In the genomic region with DNA sequence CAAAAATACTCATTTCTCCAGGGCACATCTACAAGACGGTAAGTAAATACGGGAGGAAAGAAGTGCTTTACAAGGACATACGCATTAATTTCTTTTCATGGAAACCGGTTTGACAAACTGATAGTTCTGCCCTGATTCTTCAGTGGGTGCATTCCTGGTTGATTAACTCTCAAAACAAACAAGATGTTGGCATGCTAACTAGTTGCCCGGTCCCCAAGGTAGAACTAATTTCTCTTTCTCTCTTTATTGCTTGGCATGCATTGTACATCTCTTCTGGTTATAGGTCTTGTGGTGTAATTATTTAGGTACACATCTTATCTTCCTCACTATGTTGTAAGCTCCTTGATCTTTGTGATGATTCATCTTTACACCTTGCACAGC, we compare ENCODE assay signal across 22 cellular contexts. TPM values are rescaled to one million over a fixed set of nuclear protein-coding genes. Genes with fewer than 3 reads are reported as not detected.
DNase-seq lines count a peak whose midpoint lies in the region; ATAC-seq, FAIRE-seq and TF ChIP-seq lines count a peak whose summit lies in the region.
"Had no signal": no experiment of that assay in that cellular context is flagged by ENCODE, and none has a peak within 500 bp of the region (broad histone marks: within the 10 kb centered on the region; RNA-seq: fewer than 3 reads in every experiment).

No MANE protein-coding gene starts in this region.

- H3K9me3 ChIP-seq in body of pancreas (no peaks in the 10 kb centered on the region), neural progenitor cell (ENCODE audit: low read depth) (no peaks in the 10 kb centered on the region)
- H3K9me3 ChIP-seq: breast epithelium, gastrocnemius medialis, ovary had no signal

- H3K36me3 ChIP-seq in body of pancreas (replicated peaks in 1 of 2; ENCODE audit: insufficient read depth in 1 of 2, low read depth in 2 of 2) = no peaks in the 10 kb centered on the region
- no peaks in the 10 kb centered on the region for H3K36me3 ChIP-seq in neural progenitor cell
- H3K36me3 ChIP-seq: breast epithelium, gastrocnemius medialis, ovary had no signal

- H3F3A ChIP-seq in neural progenitor cell (ENCODE audit: low read depth) = no peaks in the 10 kb centered on the region

- no peaks in the 10 kb centered on the region for H4K20me1 ChIP-seq in neural progenitor cell (ENCODE audit: low read depth)

- peak overlapping the region; percentile 50 for H2AFZ ChIP-seq in neural progenitor cell (replicated peaks)

- no peaks in the 10 kb centered on the region for H3K36me3 Mint-ChIP-seq in neural progenitor cell

- TF ChIP-seq POLR2A in body of pancreas (IDR thresholded peaks at IDR 0.05) = no peak

- peaks cover 3% of the 10 kb centered on the region for H3K27me3 Mint-ChIP-seq in neural progenitor cell (ENCODE audit: insufficient read depth, low read depth)

- peak; percentile 75 for DNase-seq in DMS53 treated with DMSO at 0.1 percent for 48 hours (lab: John Stamatoyannopoulos, UW; ENCODE audit: unreplicated experiment)
- peak; percentile 75 for DNase-seq in NCI-H1436 treated with DMSO at 0.1 percent for 48 hours (lab: John Stamatoyannopoulos, UW)
- DNase-seq in body of pancreas = peak in 1 of 4 donors; percentile 11
- DNase-seq in neural progenitor cell (ENCODE audit: low spot score) = no peak
- DNase-seq in D721Med (ENCODE audit: insufficient read length, low spot score) = no peak
- DNase-seq in H4 (ENCODE audit: low spot score) = no peak
- DNase-seq: activated CD4-positive, alpha-beta T cell treated with anti-CD3 and anti-CD28 coated beads for 1 hour; activated naive CD8-positive, alpha-beta T cell treated with anti-CD3 and anti-CD28 coated beads, Interleukin-2, amount 50 U/mL, for 24 hours; gastrocnemius medialis; GDM1; NCI-H1694; NCI-H524 treated with DMSO at 0.1 percent for 48 hours; ovary; stimulated activated CD4-positive, alpha-beta T cell treated with anti-CD3 and anti-CD28 coated beads, Interleukin-4, amount 100 ng/mL, for 1 hour had no signal

- intact Hi-C loops in body of pancreas (cut with DNase I) = no loop called here

- no peaks in the 10 kb centered on the region for H3K79me2 ChIP-seq in neural progenitor cell (ENCODE audit: low read depth)

- no peak for TF ChIP-seq CTCF in body of pancreas (IDR thresholded peaks at IDR 0.05)
- TF ChIP-seq CTCF in neural progenitor cell (IDR thresholded peaks at IDR 0.05) = no peak
- TF ChIP-seq CTCF in D721Med (IDR thresholded peaks at IDR 0.05; ENCODE audit: insufficient read depth, missing control alignments) = no peak

- H3K4me2 ChIP-seq in neural progenitor cell = no peak overlapping the region

- H3K4me1 ChIP-seq in body of pancreas = peaks cover 31% of the 10 kb centered on the region
- H3K4me1 ChIP-seq in neural progenitor cell = no peaks in the 10 kb centered on the region
- H3K4me1 ChIP-seq: breast epithelium, gastrocnemius medialis had no signal

- H3K27me3 ChIP-seq in body of pancreas (no peaks in the 10 kb centered on the region), neural progenitor cell (no peaks in the 10 kb centered on the region)
- H3K27me3 ChIP-seq: breast epithelium, gastrocnemius medialis, ovary had no signal

- H3K27ac ChIP-seq in body of pancreas = peak overlapping the region in 2 of 4 donors; percentile 57 to 67
- H3K27ac ChIP-seq in neural progenitor cell = no peak overlapping the region
- H3K27ac ChIP-seq: gastrocnemius medialis, ovary had no signal

- no peak overlapping the region for H3K9ac ChIP-seq in neural progenitor cell

- no peak overlapping the region for H3K4me3 Mint-ChIP-seq in neural progenitor cell
- H3K4me3 Mint-ChIP-seq: activated naive CD8-positive, alpha-beta T cell treated with anti-CD3 and anti-CD28 coated beads, Interleukin-2, amount 50 U/mL, for 24 hours; activated T-helper 17 cell treated with anti-CD3 and anti-CD28 coated beads, Interleukin-2, amount 50 U/mL, for 72 hours; dendritic cell treated with granulocyte-macrophage colony-stimulating factor and Interleukin-4, amounts not matched to agents 40 ng/mL and 50 ng/mL, for 4 days had no signal

- ATAC-seq in body of pancreas = peak; percentile 71
- no peak for ATAC-seq in GM19397 (IDR thresholded peaks at IDR 0.05; ENCODE audit: unreplicated experiment)
- ATAC-seq in GM19467 (IDR thresholded peaks at IDR 0.05; ENCODE audit: unreplicated experiment) = no peak
- ATAC-seq: activated naive CD8-positive, alpha-beta T cell treated with anti-CD3 and anti-CD28 coated beads, Interleukin-2, amount 50 U/mL, for 24 hours; activated T-helper 17 cell treated with anti-CD3 and anti-CD28 coated beads, Interleukin-2, amount 50 U/mL, for 72 hours; gastrocnemius medialis; Panc1 had no signal

- no peak for FAIRE-seq in D721Med (lab: Jason Lieb, UNC)
- FAIRE-seq: GM12892, HTR-8/SVneo had no signal

- H3K4me1 Mint-ChIP-seq in neural progenitor cell = no peaks in the 10 kb centered on the region
- H3K4me1 Mint-ChIP-seq: activated naive CD8-positive, alpha-beta T cell treated with anti-CD3 and anti-CD28 coated beads, Interleukin-2, amount 50 U/mL, for 24 hours; activated T-helper 17 cell treated with anti-CD3 and anti-CD28 coated beads, Interleukin-2, amount 50 U/mL, for 72 hours had no signal

- WGBS in body of pancreas, 2 donors = 8 to 42% methylated on average over 5 of the region's 5 CpGs

- no peak overlapping the region for H3K27ac Mint-ChIP-seq in neural progenitor cell
- H3K27ac Mint-ChIP-seq: activated naive CD8-positive, alpha-beta T cell treated with anti-CD3 and anti-CD28 coated beads, Interleukin-2, amount 50 U/mL, for 24 hours; activated T-helper 17 cell treated with anti-CD3 and anti-CD28 coated beads, Interleukin-2, amount 50 U/mL, for 72 hours; dendritic cell treated with granulocyte-macrophage colony-stimulating factor and Interleukin-4, amounts not matched to agents 40 ng/mL and 50 ng/mL, for 4 days had no signal

- H3K9me3 Mint-ChIP-seq in neural progenitor cell = no peaks in the 10 kb centered on the region
- H3K9me3 Mint-ChIP-seq: activated naive CD8-positive, alpha-beta T cell treated with anti-CD3 and anti-CD28 coated beads, Interleukin-2, amount 50 U/mL, for 24 hours; activated T-helper 17 cell treated with anti-CD3 and anti-CD28 coated beads, Interleukin-2, amount 50 U/mL, for 72 hours; dendritic cell treated with granulocyte-macrophage colony-stimulating factor and Interleukin-4, amounts not matched to agents 40 ng/mL and 50 ng/mL, for 4 days had no signal

- H3K4me3 ChIP-seq in body of pancreas = no peak overlapping the region
- H3K4me3 ChIP-seq in neural progenitor cell = no peak overlapping the region
- H3K4me3 ChIP-seq: breast epithelium, gastrocnemius medialis, ovary had no signal

RNA-seq across cellular contexts. Expression of a gene that starts 46.9 kb away (rescaled TPM):
- 10 to 100 TPM; 39.2 to 49.8 TPM for total RNA-seq in body of pancreas
- 18.5 and 29.1 TPM in 2 replicates for total RNA-seq in neural progenitor cell (ENCODE audit: low replicate concordance)
- total RNA-seq in H4 (2014; rRNA removed; shearing (Covaris generic)) = 55.5 and 68.1 TPM in 2 replicates

Comparison
In these comparisons a context has a peak if more than half of its experiments do, and no peak if none do; other contexts are left out.
1. DNase-seq: peak in DMS53 treated with DMSO at 0.1 percent for 48 hours (single experiment) and NCI-H1436 treated with DMSO at 0.1 percent for 48 hours (single experiment); none in neural progenitor cell (single experiment), D721Med (single experiment) and H4 (single experiment).